ENCODE assay signal across 9 cellular contexts in genomic region chr2:128245816-128246215, GRCh38.
"Had no signal": no experiment of that assay in that cellular context is flagged by ENCODE, and none has a peak within 500 bp of the region (broad histone marks: within the 10 kb centered on the region; RNA-seq: fewer than 3 reads in every experiment).

No MANE protein-coding gene starts in this region.

- H3K36me3 ChIP-seq: HAP-1 had no signal

- ATAC-seq: HCT116, HepG2 had no signal

- H3K27ac Mint-ChIP-seq: HFFc6 had no signal

- H3K27ac ChIP-seq: GM23248, HL-60 had no signal

- H3K4me1 Mint-ChIP-seq: IgD-negative memory B cell had no signal

- H3K4me3 Mint-ChIP-seq: HFFc6, IgD-negative memory B cell had no signal

- H3K9me3 Mint-ChIP-seq: HFFc6, IgD-negative memory B cell had no signal

- H3K4me3 ChIP-seq: GM23248, HAP-1 had no signal

- DNase-seq: GM23248, GOT3, H7, HFFc6 had no signal

- H3K27me3 Mint-ChIP-seq: IgD-negative memory B cell had no signal

- H3K4me1 ChIP-seq: HAP-1 had no signal

- H3K9me3 ChIP-seq: HAP-1 had no signal

- H3K36me3 Mint-ChIP-seq: IgD-negative memory B cell had no signal
